In the genomic region with DNA sequence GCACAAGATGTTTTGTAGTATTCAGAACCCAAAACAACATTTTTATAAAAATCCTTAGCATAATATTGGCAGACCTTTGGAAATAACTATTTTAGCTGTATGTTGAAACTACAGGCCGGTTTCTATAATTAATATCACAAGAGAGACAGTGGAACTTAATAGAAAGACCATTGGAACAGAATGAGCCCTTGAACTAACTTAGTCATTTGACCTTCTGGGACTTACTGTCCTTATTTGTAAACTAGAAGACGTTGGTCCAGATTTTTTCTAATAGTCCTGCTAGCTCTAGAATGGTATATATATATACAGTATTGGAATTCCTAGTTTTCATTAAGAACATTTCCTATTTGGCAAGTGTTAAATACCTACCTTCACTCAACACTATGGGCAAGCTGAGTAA, we compare ENCODE assay signal across 8 cellular contexts.
"Had no signal": no experiment of that assay in that cellular context is flagged by ENCODE, and none has a peak within 500 bp of the region (broad histone marks: within the 10 kb centered on the region; RNA-seq: fewer than 3 reads in every experiment).

No MANE protein-coding gene starts in this region.

- H3K4me3 ChIP-seq: adrenal gland, transverse colon, uterus had no signal

- DNase-seq: activated CD4-positive, CD25-positive, alpha-beta regulatory T cell; activated gamma-delta T cell; cerebellar nuclear complex; cortex of kidney; T1000 had no signal

- H3K9me3 ChIP-seq: adrenal gland, transverse colon, uterus had no signal

- H3K27me3 ChIP-seq: adrenal gland, transverse colon, uterus had no signal

- H3K27ac ChIP-seq: adrenal gland had no signal

- H3K4me1 ChIP-seq: uterus had no signal

- H3K36me3 ChIP-seq: adrenal gland, transverse colon, uterus had no signal
